ENCODE assay signal across 9 cellular contexts in genomic region chr19:2253106-2254051, GRCh38. TPM values are rescaled to one million over a fixed set of nuclear protein-coding genes. Genes with fewer than 3 reads are reported as not detected.
DNase-seq lines count a peak whose midpoint lies in the region; ATAC-seq and TF ChIP-seq lines count a peak whose summit lies in the region.
"Had no signal": no experiment of that assay in that cellular context is flagged by ENCODE, and none has a peak within 500 bp of the region (broad histone marks: within the 10 kb centered on the region; RNA-seq: fewer than 3 reads in every experiment).

No MANE protein-coding gene starts in this region.

- no peak overlapping the region for H2BK5ac ChIP-seq in H9 (ENCODE audit: insufficient read length, low read length)

- no peak overlapping the region for H3K4ac ChIP-seq in H9 (ENCODE audit: low read depth, low read length)

- no peaks in the 10 kb centered on the region for H3K79me1 ChIP-seq in H9 (ENCODE audit: insufficient read depth, low read depth, low read length, poor library complexity, severe bottlenecking)

- no peak for DNase-seq in AG04449 (ENCODE audit: low read depth, low spot score)
- peak; percentile 79 for DNase-seq in H9
- DNase-seq in activated CD8-positive, alpha-beta memory T cell treated with anti-CD3 and anti-CD28 coated beads, Interleukin-2, amount 10 ng/mL, durations not matched to agents 7 days and 5 days = peak; percentile 55
- no peak for DNase-seq in SIG-M5 (lab: John Stamatoyannopoulos, UW)
- no peak for DNase-seq in aorta
- no peak for DNase-seq in NCI-H2081 treated with DMSO at 0.1 percent for 48 hours (lab: John Stamatoyannopoulos, UW)

- H3K9me3 Mint-ChIP-seq in H9 = no peaks in the 10 kb centered on the region
- H3K9me3 Mint-ChIP-seq in activated CD8-positive, alpha-beta memory T cell treated with anti-CD3 and anti-CD28 coated beads, Interleukin-2, amount 10 ng/mL, durations not matched to agents 7 days and 5 days (ENCODE audit: low read depth) = no peaks in the 10 kb centered on the region

- no peak overlapping the region for H4K91ac ChIP-seq in H9 (ENCODE audit: insufficient read length, low read depth, low read length)

- no peak overlapping the region for H3K56ac ChIP-seq in H9 (ENCODE audit: insufficient read length, low read depth, low read length)

- H3K79me2 ChIP-seq in H9 (ENCODE audit: insufficient read depth, low read length) = no peaks in the 10 kb centered on the region

- H2BK20ac ChIP-seq in H9 (ENCODE audit: low read depth, low read length, poor library complexity, severe bottlenecking) = no peak overlapping the region

- H3K23me2 ChIP-seq in H9 (ENCODE audit: insufficient read length, low read depth, low read length, poor library complexity, severe bottlenecking) = peaks cover 10% of the 10 kb centered on the region

- no peak overlapping the region for H3K23ac ChIP-seq in H9 (ENCODE audit: insufficient read length, low read depth, low read length)

- POLR2A ChIA-PET in AG04449 (lab: Yijun Ruan, JAX) = interaction anchor here (1.0 kb wide), 1 partner anchor 20 kb away, joined by 3 read pairs; no protein-coding TSS in a partner anchor

- H3K9me3 ChIP-seq in H9 (ENCODE audit: control insufficient read depth, low read depth, low read length) (no peaks in the 10 kb centered on the region), iPS-18c (ENCODE audit: control insufficient read depth, insufficient read depth, low read length) (no peaks in the 10 kb centered on the region), aorta (ENCODE audit: control insufficient read depth, low read length) (no peaks in the 10 kb centered on the region)

- H3K4me3 ChIP-seq in AG04449 (ENCODE audit: low read depth, low read length) (no peak overlapping the region), iPS-18c (ENCODE audit: insufficient read depth, low read depth, low read length) (peak overlapping the region; percentile 57), aorta (ENCODE audit: low read length in 2 of 2) (no peak overlapping the region)

- H3K9ac ChIP-seq in H9 (ENCODE audit: extremely low read depth, insufficient read length, low read length) = no peak overlapping the region

- no peak overlapping the region for H3T11ph ChIP-seq in H9 (ENCODE audit: low read length)

- CTCF ChIA-PET in AG04449 (lab: Yijun Ruan, JAX) = interaction anchor here (0.9 to 4.7 kb wide), 11 partner anchors 8 to 98 kb away, joined by 3 to 22 read pairs (median 5); partner anchors contain the start of gene PLEKHJ1
- CTCF ChIA-PET in activated CD8-positive, alpha-beta memory T cell treated with anti-CD3 and anti-CD28 coated beads, Interleukin-2, amount 10 ng/mL, durations not matched to agents 7 days and 5 days (lab: Charles Lee) = interaction anchor here (0.6 to 5.5 kb wide), 7 partner anchors 9 to 90 kb away, joined by 3 to 39 read pairs (median 5); partner anchors contain the start of genes DOT1L, PLEKHJ1 and SF3A2

- H3K27me3 Mint-ChIP-seq in H9 (ENCODE audit: low read depth) = peaks cover 14% of the 10 kb centered on the region
- H3K27me3 Mint-ChIP-seq in activated CD8-positive, alpha-beta memory T cell treated with anti-CD3 and anti-CD28 coated beads, Interleukin-2, amount 10 ng/mL, durations not matched to agents 7 days and 5 days = peaks cover 24% of the 10 kb centered on the region

- no peak overlapping the region for H2BK120ac ChIP-seq in H9 (ENCODE audit: low read depth, low read length, poor library complexity, severe bottlenecking)

- peak overlapping the region in 2 of 3 experiments; percentile 71 to 95; a peak in 3 of 7 replicates for H3K27ac Mint-ChIP-seq in H9
- no peak overlapping the region for H3K27ac Mint-ChIP-seq in activated CD8-positive, alpha-beta memory T cell treated with anti-CD3 and anti-CD28 coated beads, Interleukin-2, amount 10 ng/mL, durations not matched to agents 7 days and 5 days

- WGBS in H9 (ENCODE audit: extremely low coverage, insufficient read length, low lambda C conversion rate) = no CpG with 5 or more reads among the region's 76 CpGs
- WGBS in aorta, 2 donors = 5 to 6% methylated on average over 70 to 76 of the region's 76 CpGs

- no peak overlapping the region for H3K14ac ChIP-seq in H9 (ENCODE audit: insufficient read depth, low read length)

- H3K18ac ChIP-seq in H9 (ENCODE audit: insufficient read length, low read depth, low read length) = no peak overlapping the region

- no peaks in the 10 kb centered on the region; the same call in 1 of the 2 replicates for H3K27me3 ChIP-seq in H9 (ENCODE audit: insufficient read depth, low read length)
- no peaks in the 10 kb centered on the region for H3K27me3 ChIP-seq in aorta (ENCODE audit: control insufficient read depth in 1 of 2, insufficient read depth in 2 of 2, low read length in 1 of 2)

- TF ChIP-seq CTCF in AG04449 (IDR thresholded peaks at IDR 0.05; ENCODE audit: insufficient read depth, low read length, missing control alignments) (peak; percentile 11), H9 (conservative IDR thresholded peaks at IDR 0.05) (peak; percentile 64)

- H4K8ac ChIP-seq in H9 (replicated peaks; ENCODE audit: insufficient read length, low read depth, low read length) = no peak overlapping the region

- no peaks in the 10 kb centered on the region for H3K36me3 ChIP-seq in aorta (ENCODE audit: control insufficient read depth in 1 of 2, insufficient read depth in 2 of 2, low read length in 1 of 2)

- ATAC-seq in activated CD8-positive, alpha-beta memory T cell treated with anti-CD3 and anti-CD28 coated beads, Interleukin-2, amount 10 ng/mL, durations not matched to agents 7 days and 5 days = peak; percentile 10
- no peak for ATAC-seq in aorta (ENCODE audit: low FRiP score)
- ATAC-seq in GM18861 (IDR thresholded peaks at IDR 0.05; ENCODE audit: unreplicated experiment) = no peak

- intact Hi-C loops in aorta (cut with DNase I) = no loop called here

- no peaks in the 10 kb centered on the region for H4K20me1 ChIP-seq in H9 (ENCODE audit: control insufficient read depth, insufficient read depth, insufficient read length)

- peaks cover 0 to 3% (median 0%) of the 10 kb centered on the region in 3 experiments; a peak in 3 of 7 replicates for H3K36me3 Mint-ChIP-seq in H9 (ENCODE audit: insufficient read depth in 1 of 3, low read depth in 3 of 3)
- no peaks in the 10 kb centered on the region for H3K36me3 Mint-ChIP-seq in activated CD8-positive, alpha-beta memory T cell treated with anti-CD3 and anti-CD28 coated beads, Interleukin-2, amount 10 ng/mL, durations not matched to agents 7 days and 5 days

- no peak overlapping the region for H2AK5ac ChIP-seq in H9 (ENCODE audit: insufficient read length, low read length)

- H2AFZ ChIP-seq in H9 (ENCODE audit: low read length) = no peak overlapping the region

- H2BK12ac ChIP-seq in H9 (ENCODE audit: insufficient read length, low read depth, low read length) = no peak overlapping the region

- peak overlapping the region; percentile 58 for H3K4me2 ChIP-seq in H9 (ENCODE audit: insufficient read depth, insufficient read length, low read length)

- H3K27ac ChIP-seq in H9 (ENCODE audit: insufficient read length, low read depth, low read length) = no peak overlapping the region
- H3K27ac ChIP-seq in aorta (ENCODE audit: low read depth in 1 of 2, low read length in 2 of 2) = no peak overlapping the region

- peaks cover 4% of the 10 kb centered on the region in 2 experiments for H3K4me1 Mint-ChIP-seq in H9
- peaks cover 16% of the 10 kb centered on the region for H3K4me1 Mint-ChIP-seq in activated CD8-positive, alpha-beta memory T cell treated with anti-CD3 and anti-CD28 coated beads, Interleukin-2, amount 10 ng/mL, durations not matched to agents 7 days and 5 days

- H2BK15ac ChIP-seq in H9 (ENCODE audit: low read depth, low read length) = no peak overlapping the region

- no peaks in the 10 kb centered on the region for H3K4me1 ChIP-seq in H9 (ENCODE audit: insufficient read depth, low read length)
- no peaks in the 10 kb centered on the region for H3K4me1 ChIP-seq in aorta (ENCODE audit: control insufficient read depth in 1 of 2, insufficient read depth in 2 of 2, low read length in 2 of 2)

- H4K5ac ChIP-seq in H9 (ENCODE audit: insufficient read length, low read depth, low read length) = no peak overlapping the region

- H3K4me3 Mint-ChIP-seq in H9 = peak overlapping the region; percentile 62 to 85
- H3K4me3 Mint-ChIP-seq in activated CD8-positive, alpha-beta memory T cell treated with anti-CD3 and anti-CD28 coated beads, Interleukin-2, amount 10 ng/mL, durations not matched to agents 7 days and 5 days = peak overlapping the region; percentile 24

RNA-seq across cellular contexts. Expression of gene JSRP1, which starts 2.8 kb away (rescaled TPM):
- total RNA-seq in H9 (2021) = 0.90 and 1.1 TPM in 2 replicates
- total RNA-seq in activated CD8-positive, alpha-beta memory T cell treated with anti-CD3 and anti-CD28 coated beads, Interleukin-2, amount 10 ng/mL, durations not matched to agents 7 days and 5 days = 1 to 10 TPM in 1 of 2 experiments, not detected in 1; 1.0 TPM
- under 1 TPM in 1 of 2 donors, not detected in 1; 0.42 TPM for total RNA-seq in aorta
- under 1 TPM in 1 of 2 donors, not detected in 1; 0.38 TPM for polyA plus RNA-seq in aorta
- total RNA-seq: T-helper 1 cell treated with Interleukin-12 subunit alpha and Interleukin-12 subunit beta and Interleukin-4 antibody, amounts not matched to agents 30 ng/mL and 1 ng/mL, for 36 hours had no signal

RNA-seq across cellular contexts. Expression of gene AMH, which starts 4.3 kb away (rescaled TPM):
- total RNA-seq in H9 (2021) (70.2 and 70.7 TPM in 2 replicates), aorta (1 to 10 TPM; 1.5 to 1.8 TPM)
- 1 to 10 TPM; 5.1 to 6.0 TPM for total RNA-seq in activated CD8-positive, alpha-beta memory T cell treated with anti-CD3 and anti-CD28 coated beads, Interleukin-2, amount 10 ng/mL, durations not matched to agents 7 days and 5 days
- polyA plus RNA-seq in aorta = 1 to 10 TPM; 1.7 to 3.1 TPM

RNA-seq across cellular contexts. Expression of gene SF3A2, which starts 16.8 kb away (rescaled TPM):
- total RNA-seq in H9 (2021) = 166 and 167 TPM in 2 replicates
- 100 to 1,000 TPM; 167 to 178 TPM for total RNA-seq in activated CD8-positive, alpha-beta memory T cell treated with anti-CD3 and anti-CD28 coated beads, Interleukin-2, amount 10 ng/mL, durations not matched to agents 7 days and 5 days
- 10 to 100 TPM; 56.1 to 62.2 TPM for total RNA-seq in aorta
- polyA plus RNA-seq in aorta = 10 to 100 TPM; 23.8 to 64.9 TPM

RNA-seq across cellular contexts. Expression of gene PLEKHJ1, which starts 17.2 kb away (rescaled TPM):
- total RNA-seq in H9 (2021) = 139 and 148 TPM in 2 replicates
- 10 to 100 TPM; 78.3 to 80.8 TPM for total RNA-seq in activated CD8-positive, alpha-beta memory T cell treated with anti-CD3 and anti-CD28 coated beads, Interleukin-2, amount 10 ng/mL, durations not matched to agents 7 days and 5 days
- 10 to 100 TPM; 24.9 to 37.7 TPM for total RNA-seq in aorta
- 10 to 100 TPM; 50.9 to 56.2 TPM for polyA plus RNA-seq in aorta

RNA-seq across cellular contexts. Expression of gene PEAK3, which starts 28.6 kb away (rescaled TPM):
- total RNA-seq in H9 (2021) (not detected in 2 replicates), aorta (1 to 10 TPM in 1 of 2 donors, under 1 TPM in 1; 0.93 to 1.5 TPM)
- under 1 TPM in 1 of 2 experiments, not detected in 1; 0.54 TPM for total RNA-seq in activated CD8-positive, alpha-beta memory T cell treated with anti-CD3 and anti-CD28 coated beads, Interleukin-2, amount 10 ng/mL, durations not matched to agents 7 days and 5 days
- under 1 TPM in 1 of 2 donors, not detected in 1; 0.88 TPM for polyA plus RNA-seq in aorta

Comparison
In these comparisons a context has a peak if more than half of its experiments do, and no peak if none do; other contexts are left out.
1. DNase-seq: peak in H9 (single experiment) and activated CD8-positive, alpha-beta memory T cell treated with anti-CD3 and anti-CD28 coated beads, Interleukin-2, amount 10 ng/mL, durations not matched to agents 7 days and 5 days (single experiment); none in AG04449 (single experiment), SIG-M5 (single experiment), aorta (0 of 2) and NCI-H2081 treated with DMSO at 0.1 percent for 48 hours (single experiment).
2. RNA of gene AMH, which starts 4.3 kb away (total RNA-seq): 70.2 to 70.7 TPM in H9; 5.1 to 6.0 TPM in activated CD8-positive, alpha-beta memory T cell treated with anti-CD3 and anti-CD28 coated beads, Interleukin-2, amount 10 ng/mL, durations not matched to agents 7 days and 5 days and 1.5 to 1.8 TPM in aorta; every median in the first group is over 10 times any median in the second.